11 cellular contexts compared by ENCODE assay signal in genomic region chr12:12507121-12507520, GRCh38. TPM values are rescaled to one million over a fixed set of nuclear protein-coding genes. Genes with fewer than 3 reads are reported as not detected.
DNase-seq lines count a peak whose midpoint lies in the region; TF ChIP-seq lines count a peak whose summit lies in the region.
"Had no signal": no experiment of that assay in that cellular context is flagged by ENCODE, and none has a peak within 500 bp of the region (broad histone marks: within the 10 kb centered on the region; RNA-seq: fewer than 3 reads in every experiment).

No MANE protein-coding gene starts in this region.

- no peaks in the 10 kb centered on the region for H3K27me3 Mint-ChIP-seq in activated CD4-positive, alpha-beta memory T cell treated with anti-CD3 and anti-CD28 coated beads for 36 hours
- H3K27me3 Mint-ChIP-seq in activated CD4-positive, alpha-beta memory T cell treated with anti-CD3 and anti-CD28 coated beads, Interleukin-2, amount 10 ng/mL, durations not matched to agents 7 days and 5 days, result no peaks in the 10 kb centered on the region
- H3K27me3 Mint-ChIP-seq in activated CD4-positive, alpha-beta T cell treated with anti-CD3 and anti-CD28 coated beads, Interleukin-2, amount 10 ng/mL, durations not matched to agents 7 days and 5 days, result no peaks in the 10 kb centered on the region

- H3K4me3 ChIP-seq in SK-N-MC, result peak overlapping the region; percentile 35; the same call in 1 of the 2 replicates
- no peak overlapping the region for H3K4me3 ChIP-seq in liver (ENCODE audit: low read depth in 1 of 3, low read length in 3 of 3)

- POLR2A ChIA-PET in activated CD4-positive, alpha-beta memory T cell treated with anti-CD3 and anti-CD28 coated beads for 36 hours (lab: Charles Lee), result interaction anchor here (1.2 to 4.4 kb wide), 6 partner anchors 11 to 53 kb away, joined by 4 to 33 read pairs (median 10); no protein-coding TSS in a partner anchor
- POLR2A ChIA-PET in activated CD4-positive, alpha-beta memory T cell treated with anti-CD3 and anti-CD28 coated beads, Interleukin-2, amount 10 ng/mL, durations not matched to agents 7 days and 5 days (lab: Charles Lee), result interaction anchor here (0.8 to 9.2 kb wide), 8 partner anchors 16 to 230 kb away, joined by 3 to 174 read pairs (median 4); no protein-coding TSS in a partner anchor
- POLR2A ChIA-PET in activated CD4-positive, alpha-beta T cell treated with anti-CD3 and anti-CD28 coated beads, Interleukin-2, amount 10 ng/mL, durations not matched to agents 7 days and 5 days (lab: Charles Lee), result no interaction called here

- intact Hi-C loops in activated CD4-positive, alpha-beta memory T cell treated with anti-CD3 and anti-CD28 coated beads for 36 hours (cut with micrococcal nuclease), result loop anchor here (2.0 to 5.0 kb wide), 2 partner anchors 100 to 500 kb away; no protein-coding TSS in a partner anchor

- H3K27ac Mint-ChIP-seq in activated CD4-positive, alpha-beta memory T cell treated with anti-CD3 and anti-CD28 coated beads for 36 hours, result peak overlapping the region; percentile 95
- H3K27ac Mint-ChIP-seq in activated CD4-positive, alpha-beta memory T cell treated with anti-CD3 and anti-CD28 coated beads, Interleukin-2, amount 10 ng/mL, durations not matched to agents 7 days and 5 days, result no peak overlapping the region
- H3K27ac Mint-ChIP-seq in activated CD4-positive, alpha-beta T cell treated with anti-CD3 and anti-CD28 coated beads, Interleukin-2, amount 10 ng/mL, durations not matched to agents 7 days and 5 days, result no peak overlapping the region

- DNase-seq in activated CD4-positive, alpha-beta memory T cell treated with anti-CD3 and anti-CD28 coated beads for 36 hours, result no peak
- no peak for DNase-seq in activated CD4-positive, alpha-beta memory T cell treated with anti-CD3 and anti-CD28 coated beads, Interleukin-2, amount 10 ng/mL, durations not matched to agents 7 days and 5 days
- DNase-seq in SK-N-MC (ENCODE audit: low read depth, low spot score) (no peak), substantia nigra (lab: John Stamatoyannopoulos, UW) (no peak), RKO (ENCODE audit: low spot score) (no peak), NCI-H187 (lab: John Stamatoyannopoulos, UW) (no peak)
- DNase-seq in activated CD4-positive, alpha-beta T cell treated with anti-CD3 and anti-CD28 coated beads, Interleukin-2, amount 10 ng/mL, durations not matched to agents 7 days and 5 days, result no peak
- DNase-seq: DMS53, esophagus squamous epithelium, RPMI8226 had no signal

- CTCF ChIA-PET in activated CD4-positive, alpha-beta memory T cell treated with anti-CD3 and anti-CD28 coated beads for 36 hours (lab: Charles Lee), result interaction anchor here (1.0 to 1.1 kb wide), 3 partner anchors 33 to 149 kb away, joined by 3 to 4 read pairs (median 4); no protein-coding TSS in a partner anchor
- CTCF ChIA-PET in activated CD4-positive, alpha-beta memory T cell treated with anti-CD3 and anti-CD28 coated beads, Interleukin-2, amount 10 ng/mL, durations not matched to agents 7 days and 5 days (lab: Charles Lee), result interaction anchor here (0.8 to 1.6 kb wide), 3 partner anchors 76 to 230 kb away, joined by 3 to 4 read pairs (median 3); no protein-coding TSS in a partner anchor
- CTCF ChIA-PET in activated CD4-positive, alpha-beta T cell treated with anti-CD3 and anti-CD28 coated beads, Interleukin-2, amount 10 ng/mL, durations not matched to agents 7 days and 5 days (lab: Charles Lee), result interaction anchor here (1.3 to 1.7 kb wide), 2 partner anchors 9 to 132 kb away, joined by 3 to 4 read pairs; no protein-coding TSS in a partner anchor

- H3K4me1 ChIP-seq in liver (ENCODE audit: control insufficient read depth in 4 of 4, insufficient read depth in 4 of 4, low read length in 3 of 4), result peaks cover 6 to 26% (median 12%) of the 10 kb centered on the region in 4 donors

- H3K9me3 Mint-ChIP-seq in activated CD4-positive, alpha-beta memory T cell treated with anti-CD3 and anti-CD28 coated beads for 36 hours, result no peaks in the 10 kb centered on the region
- no peaks in the 10 kb centered on the region for H3K9me3 Mint-ChIP-seq in activated CD4-positive, alpha-beta memory T cell treated with anti-CD3 and anti-CD28 coated beads, Interleukin-2, amount 10 ng/mL, durations not matched to agents 7 days and 5 days
- H3K9me3 Mint-ChIP-seq in activated CD4-positive, alpha-beta T cell treated with anti-CD3 and anti-CD28 coated beads, Interleukin-2, amount 10 ng/mL, durations not matched to agents 7 days and 5 days, result no peaks in the 10 kb centered on the region

- TF ChIP-seq CTCF in liver (IDR thresholded peaks at IDR 0.05; ENCODE audit: low read depth, low read length, missing input control), result no peak

- H3K9ac ChIP-seq in SK-N-MC (ENCODE audit: insufficient read length) (no peak overlapping the region), liver (ENCODE audit: low read depth in 1 of 2, low read length in 2 of 2) (no peak overlapping the region)

- peaks cover 12% of the 10 kb centered on the region for H3K36me3 Mint-ChIP-seq in activated CD4-positive, alpha-beta memory T cell treated with anti-CD3 and anti-CD28 coated beads for 36 hours
- H3K36me3 Mint-ChIP-seq in activated CD4-positive, alpha-beta memory T cell treated with anti-CD3 and anti-CD28 coated beads, Interleukin-2, amount 10 ng/mL, durations not matched to agents 7 days and 5 days (ENCODE audit: low read depth), result peaks cover 18% of the 10 kb centered on the region
- H3K36me3 Mint-ChIP-seq in activated CD4-positive, alpha-beta T cell treated with anti-CD3 and anti-CD28 coated beads, Interleukin-2, amount 10 ng/mL, durations not matched to agents 7 days and 5 days (ENCODE audit: low read depth), result peaks cover 14% of the 10 kb centered on the region

- H3K9me3 ChIP-seq in SK-N-MC (ENCODE audit: low read depth, low read length) (no peaks in the 10 kb centered on the region), liver (ENCODE audit: control insufficient read depth in 4 of 4, low read length in 3 of 4) (no peaks in the 10 kb centered on the region)
- H3K9me3 ChIP-seq: esophagus squamous epithelium had no signal

- H3K27ac ChIP-seq in SK-N-MC (peak overlapping the region; percentile 33; the same call in 1 of the 2 replicates), liver (ENCODE audit: low read depth in 1 of 2, low read length in 2 of 2) (peak overlapping the region; percentile 88 to 96), substantia nigra (ENCODE audit: low read depth, low read length, poor library complexity, severe bottlenecking) (peak overlapping the region; percentile 60)

- WGBS in liver, result 90% methylated on average over 1 of the region's 1 CpG

- H3K27me3 ChIP-seq in liver (ENCODE audit: control insufficient read depth in 4 of 4, insufficient read depth in 4 of 4, low read length in 3 of 4), result no peaks in the 10 kb centered on the region
- H3K27me3 ChIP-seq: esophagus squamous epithelium had no signal

- TF ChIP-seq RAD21 in liver (IDR thresholded peaks at IDR 0.05), result no peak

- no peak overlapping the region for H3K4me3 Mint-ChIP-seq in activated CD4-positive, alpha-beta memory T cell treated with anti-CD3 and anti-CD28 coated beads for 36 hours
- no peak overlapping the region for H3K4me3 Mint-ChIP-seq in activated CD4-positive, alpha-beta memory T cell treated with anti-CD3 and anti-CD28 coated beads, Interleukin-2, amount 10 ng/mL, durations not matched to agents 7 days and 5 days
- H3K4me3 Mint-ChIP-seq in activated CD4-positive, alpha-beta T cell treated with anti-CD3 and anti-CD28 coated beads, Interleukin-2, amount 10 ng/mL, durations not matched to agents 7 days and 5 days, result no peak overlapping the region

- no peaks in the 10 kb centered on the region for H3K36me3 ChIP-seq in SK-N-MC (ENCODE audit: insufficient read depth, low read length)
- peaks cover 0 to 4% (median 2%) of the 10 kb centered on the region in 4 donors for H3K36me3 ChIP-seq in liver (ENCODE audit: control insufficient read depth in 4 of 4, insufficient read depth in 3 of 4, low read depth in 1 of 4, low read length in 3 of 4)

- peaks cover 45% of the 10 kb centered on the region for H3K4me1 Mint-ChIP-seq in activated CD4-positive, alpha-beta memory T cell treated with anti-CD3 and anti-CD28 coated beads for 36 hours (ENCODE audit: low read depth)
- peaks cover 66% of the 10 kb centered on the region for H3K4me1 Mint-ChIP-seq in activated CD4-positive, alpha-beta memory T cell treated with anti-CD3 and anti-CD28 coated beads, Interleukin-2, amount 10 ng/mL, durations not matched to agents 7 days and 5 days
- H3K4me1 Mint-ChIP-seq in activated CD4-positive, alpha-beta T cell treated with anti-CD3 and anti-CD28 coated beads, Interleukin-2, amount 10 ng/mL, durations not matched to agents 7 days and 5 days, result peaks cover 33% of the 10 kb centered on the region

TF ChIP-seq in liver, 16 proteins besides CTCF, POLR2A, EP300 and RAD21:
- TF ChIP-seq, protein P1, sequence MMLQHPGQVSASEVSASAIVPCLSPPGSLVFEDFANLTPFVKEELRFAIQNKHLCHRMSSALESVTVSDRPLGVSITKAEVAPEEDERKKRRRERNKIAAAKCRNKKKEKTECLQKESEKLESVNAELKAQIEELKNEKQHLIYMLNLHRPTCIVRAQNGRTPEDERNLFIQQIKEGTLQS (IDR thresholded peaks at IDR 0.05), result no peak
- peak; percentile 25 for TF ChIP-seq YY1 (IDR thresholded peaks at IDR 0.05)
TF ChIP-seq in liver: peak in this region for 1.

RNA-seq across cellular contexts. Expression of gene DUSP16, which starts 55.5 kb away (rescaled TPM):
- 10 to 100 TPM; 70.2 to 82.1 TPM for total RNA-seq in activated CD4-positive, alpha-beta memory T cell treated with anti-CD3 and anti-CD28 coated beads for 36 hours
- 10 to 100 TPM; 77.3 to 85.2 TPM for total RNA-seq in activated CD4-positive, alpha-beta memory T cell treated with anti-CD3 and anti-CD28 coated beads, Interleukin-2, amount 10 ng/mL, durations not matched to agents 7 days and 5 days
- total RNA-seq in liver, result 10 to 100 TPM in 1 of 2 donors, 1 to 10 TPM in 1; 9.9 to 56.4 TPM
- polyA plus RNA-seq in liver, result 10 to 100 TPM in 1 of 2 donors, 1 to 10 TPM in 1; 7.8 to 28.2 TPM
- 10 to 100 TPM; 33.6 to 35.9 TPM for total RNA-seq in activated CD4-positive, alpha-beta T cell treated with anti-CD3 and anti-CD28 coated beads, Interleukin-2, amount 10 ng/mL, durations not matched to agents 7 days and 5 days

Comparison
In these comparisons a context has a peak if more than half of its experiments do, and no peak if none do; other contexts are left out.
1. H3K27ac ChIP-seq: peak in every context shown above with its lines; median percentile 92 in liver; 60 in substantia nigra; 33 in SK-N-MC.